Comparison of ENCODE assay signal across 24 cellular contexts in genomic region chr11:34176980-34177319, GRCh38.
A peak's percentile ranks its signal among the peaks of the same experiment; 100 is the strongest.
DNase-seq lines count a peak whose midpoint lies in the region; ATAC-seq, FAIRE-seq and TF ChIP-seq lines count a peak whose summit lies in the region.
"Had no signal": no experiment of that assay in that cellular context is flagged by ENCODE, and none has a peak within 500 bp of the region (broad histone marks: within the 10 kb centered on the region; RNA-seq: fewer than 3 reads in every experiment).

No MANE protein-coding gene starts in this region.

- no peak overlapping the region for H3K9ac ChIP-seq in HepG2 (ENCODE audit: insufficient read depth, low read depth, low read length)
- H3K9ac ChIP-seq: parathyroid adenoma, SK-N-SH had no signal

- DNase-seq in right lobe of liver = no peak
- DNase-seq in HepG2 (ENCODE audit: low spot score) = no peak
- DNase-seq in NCI-H2196 treated with DMSO at 0.1 percent for 48 hours (lab: John Stamatoyannopoulos, UW; ENCODE audit: unreplicated experiment) = peak; percentile 33
- peak; percentile 69 for DNase-seq in globus pallidus (ENCODE audit: low spot score)
- DNase-seq in sciatic nerve (ENCODE audit: low spot score) = no peak
- DNase-seq in natural killer cell treated with Interleukin-12 subunit alpha and Interleukin-12 subunit beta and Interleukin-15 and Interleukin-18, amount 100 ng/mL, for 72 hours (ENCODE audit: low spot score) = no peak
- DNase-seq in tibial artery = no peak
- no peak for DNase-seq in germinal center (ENCODE audit: low spot score)
- DNase-seq: ACHN; activated CD4-positive, alpha-beta T cell treated with anti-CD3 and anti-CD28 coated beads for 1 hour; activated naive CD8-positive, alpha-beta T cell treated with anti-CD3 and anti-CD28 coated beads, Interleukin-2, amount 10 ng/mL, durations not matched to agents 7 days and 5 days; body of pancreas; colonic mucosa; kidney; mesenchymal stem cell; naive thymus-derived CD4-positive, alpha-beta T cell; SK-N-SH; stimulated activated CD4-positive, alpha-beta T cell treated with anti-CD3 and anti-CD28 coated beads, Interleukin-2, amount 100 ng/mL, for 48 hours had no signal

- CTCF ChIA-PET in HepG2 (lab: Yijun Ruan, JAX; ENCODE audit: low intra/inter-chr PET ratio, low total read pairs) = interaction anchor here (4.9 kb wide), 1 partner anchor 183 kb away, joined by 169 read pairs; the partner anchor contains the start of gene ABTB2

- no peak for TF ChIP-seq EP300 in HepG2 (IDR thresholded peaks at IDR 0.05; ENCODE audit: low read depth in 2 of 2, low read length in 2 of 2)
- TF ChIP-seq EP300 in HepG2 (CRISPR knock-in tag; IDR thresholded peaks at IDR 0.05; ENCODE audit: borderline replicate concordance) = no peak

- POLR2A ChIA-PET in HepG2 (lab: Yijun Ruan, JAX) = no interaction called here

- H3K4me1 ChIP-seq in right lobe of liver (peaks cover 0 to 6% (median 0%) of the 10 kb centered on the region in 4 donors), HepG2 (ENCODE audit: insufficient read depth, low read length) (peaks cover 7% of the 10 kb centered on the region; the same call in 1 of the 2 replicates), tibial artery (peaks cover 0 to 13% (median 8%) of the 10 kb centered on the region in 4 donors)
- H3K4me1 ChIP-seq: colonic mucosa, parathyroid adenoma had no signal

- H3K27me3 Mint-ChIP-seq in natural killer cell treated with Interleukin-12 subunit alpha and Interleukin-12 subunit beta and Interleukin-15 and Interleukin-18, amount 100 ng/mL, for 72 hours = no peaks in the 10 kb centered on the region

- 0 out of 2 replicates have a peak, but pooled peaks cover 3% of the 10 kb centered on the region for H4K20me1 ChIP-seq in HepG2 (ENCODE audit: insufficient read depth, low read length)

- H3K9me3 ChIP-seq in right lobe of liver (no peaks in the 10 kb centered on the region), HepG2 (ENCODE audit: low read length) (no peaks in the 10 kb centered on the region), tibial artery (no peaks in the 10 kb centered on the region)
- H3K9me3 ChIP-seq: body of pancreas, colonic mucosa, SK-N-SH had no signal

- H3K4me2 ChIP-seq in HepG2 (ENCODE audit: low read depth, low read length) = no peak overlapping the region
- H3K4me2 ChIP-seq: SK-N-SH had no signal

- no peak for TF ChIP-seq RAD21 in HepG2 (CRISPR knock-in tag; IDR thresholded peaks at IDR 0.05)

- no peaks in the 10 kb centered on the region for H3K79me2 ChIP-seq in HepG2 (ENCODE audit: insufficient read depth, low read length)
- H3K79me2 ChIP-seq: parathyroid adenoma had no signal

- H3K36me3 ChIP-seq in right lobe of liver (no peaks in the 10 kb centered on the region), HepG2 (replicated peaks in 1 of 2; ENCODE audit: control insufficient read depth in 1 of 2, insufficient read depth in 2 of 2, low read length in 2 of 2) (peaks cover 11 to 17% of the 10 kb centered on the region in 2 experiments; a peak in 3 of 5 replicates), tibial artery (no peaks in the 10 kb centered on the region)
- H3K36me3 ChIP-seq: colonic mucosa had no signal

- H3K27ac ChIP-seq in right lobe of liver (no peak overlapping the region), HepG2 (ENCODE audit: extremely low read length, insufficient read depth, low read length) (no peak overlapping the region), tibial artery (no peak overlapping the region)
- H3K27ac ChIP-seq: body of pancreas, C4-2B, colonic mucosa, parathyroid adenoma had no signal

- H2AFZ ChIP-seq in HepG2 (ENCODE audit: low read length) = no peak overlapping the region
- H2AFZ ChIP-seq: parathyroid adenoma had no signal

- no peaks in the 10 kb centered on the region for H3K9me3 Mint-ChIP-seq in natural killer cell treated with Interleukin-12 subunit alpha and Interleukin-12 subunit beta and Interleukin-15 and Interleukin-18, amount 100 ng/mL, for 72 hours
- H3K9me3 Mint-ChIP-seq: activated naive CD8-positive, alpha-beta T cell treated with anti-CD3 and anti-CD28 coated beads, Interleukin-2, amount 10 ng/mL, durations not matched to agents 7 days and 5 days; activated T-helper 17 cell treated with anti-CD3 and anti-CD28 coated beads, Interleukin-2, amount 50 U/mL, for 72 hours; naive thymus-derived CD4-positive, alpha-beta T cell had no signal

- intact Hi-C loops in right lobe of liver (cut with DNase I) (loop anchor here in 1 of 2 donors (5.0 kb wide), 1 partner anchor 170 kb away; no protein-coding TSS in a partner anchor), HepG2 (cut with micrococcal nuclease; ENCODE audit: unreplicated experiment) (loop anchor here (10.0 kb wide), 1 partner anchor 288 kb away; no protein-coding TSS in a partner anchor), sciatic nerve (cut with DNase I) (no loop called here), tibial artery (cut with DNase I; ENCODE audit: low total_unique reads) (no loop called here)

- H3K36me3 Mint-ChIP-seq in natural killer cell treated with Interleukin-12 subunit alpha and Interleukin-12 subunit beta and Interleukin-15 and Interleukin-18, amount 100 ng/mL, for 72 hours = no peaks in the 10 kb centered on the region
- H3K36me3 Mint-ChIP-seq: activated naive CD8-positive, alpha-beta T cell treated with anti-CD3 and anti-CD28 coated beads, Interleukin-2, amount 10 ng/mL, durations not matched to agents 7 days and 5 days; naive thymus-derived CD4-positive, alpha-beta T cell had no signal

- no peak for FAIRE-seq in HepG2 (lab: Jason Lieb, UNC)
- FAIRE-seq: endometrium, GM12891, kidney, urothelium cell line had no signal

- peak in 3 of 4 donors; percentile 17 to 23 (median 20) for ATAC-seq in right lobe of liver
- no peak for ATAC-seq in HepG2
- ATAC-seq in sciatic nerve = no peak
- ATAC-seq in natural killer cell treated with Interleukin-12 subunit alpha and Interleukin-12 subunit beta and Interleukin-15 and Interleukin-18, amount 100 ng/mL, for 72 hours = no peak
- ATAC-seq: activated T-helper 17 cell treated with anti-CD3 and anti-CD28 coated beads, Interleukin-2, amount 50 U/mL, for 72 hours; body of pancreas; naive thymus-derived CD4-positive, alpha-beta T cell had no signal

- no peak overlapping the region for H3K4me3 Mint-ChIP-seq in natural killer cell treated with Interleukin-12 subunit alpha and Interleukin-12 subunit beta and Interleukin-15 and Interleukin-18, amount 100 ng/mL, for 72 hours
- H3K4me3 Mint-ChIP-seq: activated naive CD8-positive, alpha-beta T cell treated with anti-CD3 and anti-CD28 coated beads, Interleukin-2, amount 10 ng/mL, durations not matched to agents 7 days and 5 days; activated T-helper 17 cell treated with anti-CD3 and anti-CD28 coated beads, Interleukin-2, amount 50 U/mL, for 72 hours had no signal

- 24% methylated on average over 3 of the region's 3 CpGs for WGBS in right lobe of liver (ENCODE audit: insufficient coverage, low coverage, low lambda C conversion rate, missing lambda C conversion rate)
- WGBS in HepG2 (ENCODE audit: low lambda C conversion rate) = 88% methylated on average over 3 of the region's 3 CpGs

- H3K4me3 ChIP-seq in right lobe of liver = no peak overlapping the region
- no peak overlapping the region for H3K4me3 ChIP-seq in HepG2 (replicated peaks in 1 of 3; ENCODE audit: insufficient read depth in 1 of 3, low read depth in 2 of 3, low read length in 3 of 3)
- no peak overlapping the region for H3K4me3 ChIP-seq in tibial artery
- H3K4me3 ChIP-seq: body of pancreas, colonic mucosa had no signal

- BruUV-seq in HepG2 (replicated peaks; lab: Mats Ljungman, UMichigan) = no TSS peak

- H3K27ac Mint-ChIP-seq in natural killer cell treated with Interleukin-12 subunit alpha and Interleukin-12 subunit beta and Interleukin-15 and Interleukin-18, amount 100 ng/mL, for 72 hours = no peak overlapping the region
- H3K27ac Mint-ChIP-seq: activated naive CD8-positive, alpha-beta T cell treated with anti-CD3 and anti-CD28 coated beads, Interleukin-2, amount 10 ng/mL, durations not matched to agents 7 days and 5 days; activated T-helper 17 cell treated with anti-CD3 and anti-CD28 coated beads, Interleukin-2, amount 50 U/mL, for 72 hours; naive thymus-derived CD4-positive, alpha-beta T cell had no signal

- H3K27me3 ChIP-seq in right lobe of liver = no peaks in the 10 kb centered on the region
- no peaks in the 10 kb centered on the region for H3K27me3 ChIP-seq in HepG2 (ENCODE audit: control insufficient read depth in 1 of 2, insufficient read depth in 2 of 2, low read length in 2 of 2)
- no peaks in the 10 kb centered on the region for H3K27me3 ChIP-seq in tibial artery
- H3K27me3 ChIP-seq: body of pancreas, colonic mucosa had no signal

- TF ChIP-seq POLR2A in right lobe of liver (IDR thresholded peaks at IDR 0.05) = no peak
- no peak for TF ChIP-seq POLR2A in HepG2 (IDR thresholded peaks at IDR 0.05; ENCODE audit: insufficient read depth in 1 of 2, low read depth in 2 of 2, low read length in 2 of 2)

- TF ChIP-seq CTCF in right lobe of liver (IDR thresholded peaks at IDR 0.05) = no peak
- no peak for TF ChIP-seq CTCF in HepG2 (CRISPR knock-in tag; IDR thresholded peaks at IDR 0.05)
- TF ChIP-seq CTCF in tibial artery (IDR thresholded peaks at IDR 0.05) = no peak

- peaks cover 17 to 31% of the 10 kb centered on the region in 2 donors for H3K4me1 Mint-ChIP-seq in natural killer cell treated with Interleukin-12 subunit alpha and Interleukin-12 subunit beta and Interleukin-15 and Interleukin-18, amount 100 ng/mL, for 72 hours (ENCODE audit: low read depth in 2 of 2)

- in situ Hi-C loops in HepG2 (cut with HindIII; ENCODE audit: extremely low pct_ligation_motif_present, low pct_unique_long_range_greater_than_20kb) = loop anchor here (5.0 kb wide), 1 partner anchor 180 kb away; the partner anchor contains the start of gene ABTB2

TF ChIP-seq in HepG2, 621 proteins besides CTCF, POLR2A, EP300 and RAD21 (continues in another document):
- TF ChIP-seq SUZ12 (IDR thresholded peaks at IDR 0.05; ENCODE audit: low read depth, low read length) = no peak

Comparison
In these comparisons a context has a peak if more than half of its experiments do, and no peak if none do; other contexts are left out.
1. ATAC-seq: peak in right lobe of liver (3 of 4); none in HepG2 (single experiment), sciatic nerve (single experiment) and natural killer cell treated with Interleukin-12 subunit alpha and Interleukin-12 subunit beta and Interleukin-15 and Interleukin-18, amount 100 ng/mL, for 72 hours (0 of 2).
2. DNase-seq: peak in NCI-H2196 treated with DMSO at 0.1 percent for 48 hours (single experiment) and globus pallidus (single experiment); none in right lobe of liver (0 of 3), HepG2 (single experiment), sciatic nerve (single experiment), natural killer cell treated with Interleukin-12 subunit alpha and Interleukin-12 subunit beta and Interleukin-15 and Interleukin-18, amount 100 ng/mL, for 72 hours (single experiment), tibial artery (0 of 2) and germinal center (single experiment).